Comparison of ENCODE assay signal across 19 cellular contexts in the genomic region with DNA sequence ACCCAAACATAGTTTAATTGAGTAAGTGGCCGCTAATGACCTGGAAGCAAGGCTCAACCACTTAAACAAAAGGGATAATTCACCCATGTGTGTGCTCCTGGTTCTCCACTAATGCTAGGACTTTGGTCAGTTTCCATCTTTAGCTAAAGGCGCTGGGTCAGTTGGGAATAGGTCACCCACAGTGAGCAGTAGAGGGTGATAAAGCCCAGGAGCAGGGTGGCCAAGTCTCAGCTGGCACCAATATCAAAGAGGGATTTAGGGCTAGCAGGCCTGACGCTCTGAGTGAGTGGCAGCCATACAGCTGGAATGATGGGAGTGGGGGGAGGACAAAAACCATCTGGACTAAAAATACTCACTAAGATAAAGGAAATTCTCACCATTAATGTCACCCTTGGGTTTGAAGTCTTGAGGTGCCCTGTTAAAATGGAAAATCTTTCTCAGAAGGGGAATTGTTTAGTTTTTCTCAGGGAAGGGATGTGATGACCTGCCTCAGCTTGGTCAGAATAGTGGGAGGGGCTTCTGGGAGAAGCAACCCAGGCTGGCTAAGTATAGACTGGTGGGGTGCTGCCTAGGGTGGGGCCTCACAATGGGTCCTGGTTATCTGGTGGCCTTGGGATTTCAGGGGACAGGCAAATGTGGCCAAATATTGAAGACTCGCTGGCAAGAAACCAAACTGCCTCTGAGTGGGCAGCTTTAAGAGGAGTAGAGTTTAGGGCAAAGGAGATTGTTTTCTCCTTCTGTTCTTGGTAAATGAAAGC. TPM values are rescaled to one million over a fixed set of nuclear protein-coding genes. Genes with fewer than 3 reads are reported as not detected.
DNase-seq lines count a peak whose midpoint lies in the region; TF ChIP-seq lines count a peak whose summit lies in the region.
"Had no signal": no experiment of that assay in that cellular context is flagged by ENCODE, and none has a peak within 500 bp of the region (broad histone marks: within the 10 kb centered on the region; RNA-seq: fewer than 3 reads in every experiment).

No MANE protein-coding gene starts in this region.

- H3K4me1 ChIP-seq in cardiac muscle cell (ENCODE audit: low read depth) (peaks cover 83% of the 10 kb centered on the region), parathyroid adenoma (peaks cover 37% of the 10 kb centered on the region), transverse colon (peaks cover 0 to 55% (median 18%) of the 10 kb centered on the region in 4 donors)

- no peak for TF ChIP-seq EP300 in transverse colon (IDR thresholded peaks at IDR 0.05; ENCODE audit: low read depth)

- TF ChIP-seq CTCF in cardiac muscle cell (IDR thresholded peaks at IDR 0.05; ENCODE audit: low read depth, low read length) = no peak
- TF ChIP-seq CTCF in parathyroid adenoma (IDR thresholded peaks at IDR 0.05) = no peak
- TF ChIP-seq CTCF in transverse colon (IDR thresholded peaks at IDR 0.05) = no peak

- in situ Hi-C loops in transverse colon (cut with MboI; ENCODE audit: low pct_ligation_motif_present in 1 of 4, low pct_unique_long_range_greater_than_20kb in 1 of 4, low sequenced_read_pairs in 3 of 4) = no loop called here

- WGBS in transverse colon (ENCODE audit: low coverage in 1 of 2), 2 donors = 77% methylated on average over 4 of the region's 4 CpGs; no CpG with 5 or more reads in 1 of the 2 donors

- no peak for TF ChIP-seq POLR2A in transverse colon (IDR thresholded peaks at IDR 0.05)

- H3K4me3 ChIP-seq in cardiac muscle cell = no peak overlapping the region
- H3K4me3 ChIP-seq in parathyroid adenoma (ENCODE audit: low read depth, low read length) = no peak overlapping the region
- H3K4me3 ChIP-seq in transverse colon = no peak overlapping the region

- DNase-seq in NCI-H1092 treated with DMSO at 0.1 percent for 48 hours (lab: John Stamatoyannopoulos, UW) (peak; percentile 54), NCI-H1092 (lab: John Stamatoyannopoulos, UW) (no peak), cardiac muscle cell (ENCODE audit: low read depth in 1 of 2, low spot score in 1 of 2) (no peak), transverse colon (no peak), ureter (ENCODE audit: low spot score) (no peak), dedifferentiated amniotic fluid mesenchymal stem cell (ENCODE audit: extremely low spot score) (no peak), NCI-H345 (lab: John Stamatoyannopoulos, UW) (no peak)
- DNase-seq: activated CD8-positive, alpha-beta memory T cell treated with anti-CD3 and anti-CD28 coated beads, Interleukin-2, amount 10 ng/mL, durations not matched to agents 7 days and 5 days; activated naive CD4-positive, alpha-beta T cell treated with anti-CD3 and anti-CD28 coated beads, Interleukin-2, amount 10 ng/mL, durations not matched to agents 7 days and 5 days; central memory CD4-positive, alpha-beta T cell; NCI-H2171; OCI-M1; stimulated activated CD4-positive, alpha-beta T cell treated with anti-CD3 and anti-CD28 coated beads, Interleukin-4, amount 100 ng/mL, for 4 hours; stimulated activated naive B cell treated with anti-CD40 and anti-IgM and Interleukin-4, amounts not matched to agents 10 μg/mL and 1 μg/mL and 100 μg/mL, for 72 hours had no signal

- no peak overlapping the region for H3K9ac ChIP-seq in parathyroid adenoma

- peaks cover 2% of the 10 kb centered on the region for H3K79me2 ChIP-seq in parathyroid adenoma

- H3K27ac ChIP-seq in cardiac muscle cell (peak overlapping the region; percentile 79), parathyroid adenoma (peak overlapping the region; percentile 91), transverse colon (peak overlapping the region; percentile 61 to 81 (median 71))

- H3K36me3 ChIP-seq in cardiac muscle cell (no peaks in the 10 kb centered on the region), parathyroid adenoma (ENCODE audit: control insufficient read depth, insufficient read depth, low read length) (no peaks in the 10 kb centered on the region), transverse colon (no peaks in the 10 kb centered on the region)

- no peaks in the 10 kb centered on the region for H3K9me3 ChIP-seq in cardiac muscle cell (ENCODE audit: low read depth)
- H3K9me3 ChIP-seq in parathyroid adenoma (ENCODE audit: control insufficient read depth, low read length) = no peaks in the 10 kb centered on the region
- no peaks in the 10 kb centered on the region for H3K9me3 ChIP-seq in transverse colon

- no peak overlapping the region for H3K4me2 ChIP-seq in parathyroid adenoma (ENCODE audit: low read length)

- intact Hi-C loops in transverse colon (cut with DNase I; ENCODE audit: low total_unique reads) = no loop called here

- H3K27me3 ChIP-seq in cardiac muscle cell (no peaks in the 10 kb centered on the region), parathyroid adenoma (ENCODE audit: control insufficient read depth, insufficient read depth, low read length) (no peaks in the 10 kb centered on the region), transverse colon (no peaks in the 10 kb centered on the region)

- no peak overlapping the region for H2AFZ ChIP-seq in parathyroid adenoma

RNA-seq across cellular contexts. Expression of a gene that starts 47.1 kb away (rescaled TPM):
- total RNA-seq in cardiac muscle cell (297 and 320 TPM in 2 replicates), transverse colon (100 to 1,000 TPM; 146 to 349 (median 202) TPM), ureter (240 TPM)
- 235 and 253 TPM in 2 replicates for polyA plus RNA-seq in cardiac muscle cell

RNA-seq across cellular contexts. Expression of a gene that starts 49.0 kb away (rescaled TPM):
- total RNA-seq in cardiac muscle cell (0.11 TPM in 1 of 2 replicates, not detected in the other), transverse colon (not detected), ureter (not detected)
- 0.11 and 0.16 TPM in 2 replicates for polyA plus RNA-seq in cardiac muscle cell
- total RNA-seq: A172; activated CD8-positive, alpha-beta memory T cell treated with anti-CD3 and anti-CD28 coated beads, Interleukin-2, amount 10 ng/mL, durations not matched to agents 7 days and 5 days; epithelial cell of proximal tubule; H9; mesenteric fat pad had no signal
